In the genomic region with DNA sequence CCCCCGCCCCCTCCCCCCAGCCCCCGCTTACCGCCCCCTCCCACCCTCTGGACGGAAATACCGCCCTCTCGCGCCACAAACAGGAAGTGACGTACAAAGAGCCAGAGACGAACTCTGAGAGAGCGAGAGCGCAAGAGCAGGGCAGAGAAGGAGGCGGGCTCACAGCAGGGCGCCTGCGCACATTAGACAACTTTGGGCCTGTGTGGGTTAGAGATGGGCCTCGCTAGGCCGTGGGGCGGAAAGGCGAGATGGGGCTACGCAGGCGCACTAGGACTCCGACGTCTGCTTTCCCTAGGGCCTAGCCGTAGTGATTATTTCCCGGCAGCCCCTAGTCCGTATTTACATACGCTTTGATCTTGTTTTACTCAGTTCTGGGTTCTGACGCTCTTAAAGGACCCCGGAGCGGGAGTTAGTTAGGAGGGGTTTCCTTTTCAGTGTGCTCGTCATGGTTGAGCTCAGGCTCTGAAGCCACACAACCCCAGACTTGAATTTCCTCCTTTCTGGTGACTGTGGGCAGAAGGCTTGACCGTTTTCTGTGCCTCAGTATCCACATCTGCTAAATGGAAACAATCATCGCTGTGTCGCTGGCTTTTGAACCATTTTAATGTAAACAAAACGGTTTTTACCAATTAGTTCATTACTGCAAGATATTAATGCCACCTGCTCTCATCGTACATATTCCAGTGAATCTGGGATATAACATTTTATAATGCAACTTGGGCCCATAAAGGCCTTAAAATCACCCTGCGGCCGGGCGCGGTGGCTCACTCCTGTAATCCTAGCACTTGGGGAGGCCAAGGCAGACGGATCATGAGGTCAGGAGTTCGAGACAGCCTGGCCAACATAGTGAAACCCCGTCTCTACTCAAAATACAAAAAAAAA, we compare ENCODE assay signal across 1 cellular context.
A peak's percentile ranks its signal among the peaks of the same experiment; 100 is the strongest.
TF ChIP-seq lines count a peak whose summit lies in the region.

No MANE protein-coding gene starts in this region.

TF ChIP-seq in K562, 482 proteins besides CTCF, POLR2A, EP300 and RAD21 (continued from another document and continues in another):
- TF ChIP-seq, protein P1, sequence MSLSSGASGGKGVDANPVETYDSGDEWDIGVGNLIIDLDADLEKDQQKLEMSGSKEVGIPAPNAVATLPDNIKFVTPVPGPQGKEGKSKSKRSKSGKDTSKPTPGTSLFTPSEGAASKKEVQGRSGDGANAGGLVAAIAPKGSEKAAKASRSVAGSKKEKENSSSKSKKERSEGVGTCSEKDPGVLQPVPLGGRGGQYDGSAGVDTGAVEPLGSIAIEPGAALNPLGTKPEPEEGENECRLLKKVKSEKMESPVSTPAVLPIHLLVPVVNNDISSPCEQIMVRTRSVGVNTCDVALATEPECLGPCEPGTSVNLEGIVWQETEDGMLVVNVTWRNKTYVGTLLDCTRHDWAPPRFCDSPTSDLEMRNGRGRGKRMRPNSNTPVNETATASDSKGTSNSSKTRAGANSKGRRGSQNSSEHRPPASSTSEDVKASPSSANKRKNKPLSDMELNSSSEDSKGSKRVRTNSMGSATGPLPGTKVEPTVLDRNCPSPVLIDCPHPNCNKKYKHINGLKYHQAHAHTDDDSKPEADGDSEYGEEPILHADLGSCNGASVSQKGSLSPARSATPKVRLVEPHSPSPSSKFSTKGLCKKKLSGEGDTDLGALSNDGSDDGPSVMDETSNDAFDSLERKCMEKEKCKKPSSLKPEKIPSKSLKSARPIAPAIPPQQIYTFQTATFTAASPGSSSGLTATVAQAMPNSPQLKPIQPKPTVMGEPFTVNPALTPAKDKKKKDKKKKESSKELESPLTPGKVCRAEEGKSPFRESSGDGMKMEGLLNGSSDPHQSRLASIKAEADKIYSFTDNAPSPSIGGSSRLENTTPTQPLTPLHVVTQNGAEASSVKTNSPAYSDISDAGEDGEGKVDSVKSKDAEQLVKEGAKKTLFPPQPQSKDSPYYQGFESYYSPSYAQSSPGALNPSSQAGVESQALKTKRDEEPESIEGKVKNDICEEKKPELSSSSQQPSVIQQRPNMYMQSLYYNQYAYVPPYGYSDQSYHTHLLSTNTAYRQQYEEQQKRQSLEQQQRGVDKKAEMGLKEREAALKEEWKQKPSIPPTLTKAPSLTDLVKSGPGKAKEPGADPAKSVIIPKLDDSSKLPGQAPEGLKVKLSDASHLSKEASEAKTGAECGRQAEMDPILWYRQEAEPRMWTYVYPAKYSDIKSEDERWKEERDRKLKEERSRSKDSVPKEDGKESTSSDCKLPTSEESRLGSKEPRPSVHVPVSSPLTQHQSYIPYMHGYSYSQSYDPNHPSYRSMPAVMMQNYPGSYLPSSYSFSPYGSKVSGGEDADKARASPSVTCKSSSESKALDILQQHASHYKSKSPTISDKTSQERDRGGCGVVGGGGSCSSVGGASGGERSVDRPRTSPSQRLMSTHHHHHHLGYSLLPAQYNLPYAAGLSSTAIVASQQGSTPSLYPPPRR (CRISPR knock-in tag; IDR thresholded peaks at IDR 0.05; ENCODE audit: borderline replicate concordance): no peak
- TF ChIP-seq, protein P2, sequence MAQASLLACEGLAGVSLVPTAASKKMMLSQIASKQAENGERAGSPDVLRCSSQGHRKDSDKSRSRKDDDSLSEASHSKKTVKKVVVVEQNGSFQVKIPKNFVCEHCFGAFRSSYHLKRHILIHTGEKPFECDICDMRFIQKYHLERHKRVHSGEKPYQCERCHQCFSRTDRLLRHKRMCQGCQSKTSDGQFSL (CRISPR knock-in tag; IDR thresholded peaks at IDR 0.05): no peak
- TF ChIP-seq, protein P2 (tag; IDR thresholded peaks at IDR 0.05): 0 out of 4 replicates have a peak, but pooled peaks of 1 of the 2 experiments have one; percentile 75
- TF ChIP-seq ZFP1 (CRISPR knock-in tag; IDR thresholded peaks at IDR 0.05): peak; percentile 22; the same call in 1 of the 2 replicates
- TF ChIP-seq, protein P3, sequence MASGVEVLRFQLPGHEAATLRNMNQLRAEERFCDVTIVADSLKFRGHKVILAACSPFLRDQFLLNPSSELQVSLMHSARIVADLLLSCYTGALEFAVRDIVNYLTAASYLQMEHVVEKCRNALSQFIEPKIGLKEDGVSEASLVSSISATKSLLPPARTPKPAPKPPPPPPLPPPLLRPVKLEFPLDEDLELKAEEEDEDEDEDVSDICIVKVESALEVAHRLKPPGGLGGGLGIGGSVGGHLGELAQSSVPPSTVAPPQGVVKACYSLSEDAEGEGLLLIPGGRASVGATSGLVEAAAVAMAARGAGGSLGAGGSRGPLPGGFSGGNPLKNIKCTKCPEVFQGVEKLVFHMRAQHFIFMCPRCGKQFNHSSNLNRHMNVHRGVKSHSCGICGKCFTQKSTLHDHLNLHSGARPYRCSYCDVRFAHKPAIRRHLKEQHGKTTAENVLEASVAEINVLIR (CRISPR knock-in tag; IDR thresholded peaks at IDR 0.05): peak; percentile 58; the same call in 1 of the 2 replicates
- 0 out of 2 replicates have a peak, but pooled peaks have one; percentile 59 for TF ChIP-seq MTA1 (IDR thresholded peaks at IDR 0.05; ENCODE audit: borderline replicate concordance)
- TF ChIP-seq SAFB2 (IDR thresholded peaks at IDR 0.05; ENCODE audit: borderline replicate concordance, low read depth, low read length, severe bottlenecking): no peak
- TF ChIP-seq SPI1 (IDR thresholded peaks at IDR 0.05; ENCODE audit: borderline replicate concordance, low read depth, low read length): peak; percentile 80; the same call in 1 of the 2 replicates
- TF ChIP-seq POLR2AphosphoS5 (IDR thresholded peaks at IDR 0.05; ENCODE audit: control insufficient read depth, insufficient read depth, low read depth, low read length): peak; percentile 34; the same call in 1 of the 2 replicates
- peak; percentile 33 for TF ChIP-seq CXXC5 (CRISPR knock-in tag; IDR thresholded peaks at IDR 0.05)
- TF ChIP-seq, protein P4, sequence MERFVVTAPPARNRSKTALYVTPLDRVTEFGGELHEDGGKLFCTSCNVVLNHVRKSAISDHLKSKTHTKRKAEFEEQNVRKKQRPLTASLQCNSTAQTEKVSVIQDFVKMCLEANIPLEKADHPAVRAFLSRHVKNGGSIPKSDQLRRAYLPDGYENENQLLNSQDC (CRISPR knock-in tag; IDR thresholded peaks at IDR 0.05): no peak
- no peak for TF ChIP-seq NR4A1 (CRISPR knock-in tag; IDR thresholded peaks at IDR 0.05)
- 0 out of 2 replicates have a peak, but pooled peaks have one; percentile 44 for TF ChIP-seq NR4A1 (tag; IDR thresholded peaks at IDR 0.05)
- TF ChIP-seq ESRRA (IDR thresholded peaks at IDR 0.05; ENCODE audit: borderline replicate concordance, low read depth): no peak
- no peak for TF ChIP-seq ZNF717 (CRISPR knock-in tag; IDR thresholded peaks at IDR 0.05)
- no peak for TF ChIP-seq ZZZ3 (IDR thresholded peaks at IDR 0.05)
- TF ChIP-seq, protein P5, sequence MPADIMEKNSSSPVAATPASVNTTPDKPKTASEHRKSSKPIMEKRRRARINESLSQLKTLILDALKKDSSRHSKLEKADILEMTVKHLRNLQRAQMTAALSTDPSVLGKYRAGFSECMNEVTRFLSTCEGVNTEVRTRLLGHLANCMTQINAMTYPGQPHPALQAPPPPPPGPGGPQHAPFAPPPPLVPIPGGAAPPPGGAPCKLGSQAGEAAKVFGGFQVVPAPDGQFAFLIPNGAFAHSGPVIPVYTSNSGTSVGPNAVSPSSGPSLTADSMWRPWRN (IDR thresholded peaks at IDR 0.05; ENCODE audit: low read depth): no peak
- TF ChIP-seq SRF (CRISPR knock-in tag; IDR thresholded peaks at IDR 0.05): no peak
- TF ChIP-seq, protein P6, sequence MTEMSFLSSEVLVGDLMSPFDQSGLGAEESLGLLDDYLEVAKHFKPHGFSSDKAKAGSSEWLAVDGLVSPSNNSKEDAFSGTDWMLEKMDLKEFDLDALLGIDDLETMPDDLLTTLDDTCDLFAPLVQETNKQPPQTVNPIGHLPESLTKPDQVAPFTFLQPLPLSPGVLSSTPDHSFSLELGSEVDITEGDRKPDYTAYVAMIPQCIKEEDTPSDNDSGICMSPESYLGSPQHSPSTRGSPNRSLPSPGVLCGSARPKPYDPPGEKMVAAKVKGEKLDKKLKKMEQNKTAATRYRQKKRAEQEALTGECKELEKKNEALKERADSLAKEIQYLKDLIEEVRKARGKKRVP (CRISPR knock-in tag; IDR thresholded peaks at IDR 0.05): no peak
- no peak for TF ChIP-seq ZNF217 (CRISPR knock-in tag; IDR thresholded peaks at IDR 0.05)
- TF ChIP-seq ZNF551 (CRISPR knock-in tag; IDR thresholded peaks at IDR 0.05): no peak
- no peak for TF ChIP-seq RBM15 (IDR thresholded peaks at IDR 0.05; ENCODE audit: insufficient read depth, low read length)
- TF ChIP-seq GTF2F1 (IDR thresholded peaks at IDR 0.05; ENCODE audit: low read depth, low read length): no peak; the same call in 1 of the 2 replicates
- TF ChIP-seq, protein P7, sequence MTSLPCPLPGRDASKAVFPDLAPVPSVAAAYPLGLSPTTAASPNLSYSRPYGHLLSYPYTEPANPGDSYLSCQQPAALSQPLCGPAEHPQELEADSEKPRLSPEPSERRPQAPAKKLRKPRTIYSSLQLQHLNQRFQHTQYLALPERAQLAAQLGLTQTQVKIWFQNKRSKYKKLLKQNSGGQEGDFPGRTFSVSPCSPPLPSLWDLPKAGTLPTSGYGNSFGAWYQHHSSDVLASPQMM (CRISPR knock-in tag; IDR thresholded peaks at IDR 0.05): no peak
- 0 out of 2 replicates have a peak, but pooled peaks have one; percentile 31 for TF ChIP-seq DMBX1 (CRISPR knock-in tag; IDR thresholded peaks at IDR 0.05; ENCODE audit: borderline replicate concordance)
- TF ChIP-seq, protein P8, sequence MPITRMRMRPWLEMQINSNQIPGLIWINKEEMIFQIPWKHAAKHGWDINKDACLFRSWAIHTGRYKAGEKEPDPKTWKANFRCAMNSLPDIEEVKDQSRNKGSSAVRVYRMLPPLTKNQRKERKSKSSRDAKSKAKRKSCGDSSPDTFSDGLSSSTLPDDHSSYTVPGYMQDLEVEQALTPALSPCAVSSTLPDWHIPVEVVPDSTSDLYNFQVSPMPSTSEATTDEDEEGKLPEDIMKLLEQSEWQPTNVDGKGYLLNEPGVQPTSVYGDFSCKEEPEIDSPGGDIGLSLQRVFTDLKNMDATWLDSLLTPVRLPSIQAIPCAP (CRISPR knock-in tag; IDR thresholded peaks at IDR 0.05; ENCODE audit: borderline replicate concordance): no peak
- no peak for TF ChIP-seq ELF4 (CRISPR knock-in tag; IDR thresholded peaks at IDR 0.05)
- TF ChIP-seq POLR2AphosphoS2 (IDR thresholded peaks at IDR 0.05; ENCODE audit: low read length): no peak
- no peak for TF ChIP-seq SREBF2 (CRISPR knock-in tag; IDR thresholded peaks at IDR 0.05)
- TF ChIP-seq SIX5 (IDR thresholded peaks at IDR 0.05; ENCODE audit: borderline replicate concordance in 1 of 2, insufficient read depth in 1 of 2, low read depth in 1 of 2, low read length in 2 of 2): no peak
- peak; percentile 62; the same call in 1 of the 2 replicates for TF ChIP-seq FOXK1 (CRISPR knock-in tag; IDR thresholded peaks at IDR 0.05; ENCODE audit: borderline replicate concordance)
- TF ChIP-seq, protein P9, sequence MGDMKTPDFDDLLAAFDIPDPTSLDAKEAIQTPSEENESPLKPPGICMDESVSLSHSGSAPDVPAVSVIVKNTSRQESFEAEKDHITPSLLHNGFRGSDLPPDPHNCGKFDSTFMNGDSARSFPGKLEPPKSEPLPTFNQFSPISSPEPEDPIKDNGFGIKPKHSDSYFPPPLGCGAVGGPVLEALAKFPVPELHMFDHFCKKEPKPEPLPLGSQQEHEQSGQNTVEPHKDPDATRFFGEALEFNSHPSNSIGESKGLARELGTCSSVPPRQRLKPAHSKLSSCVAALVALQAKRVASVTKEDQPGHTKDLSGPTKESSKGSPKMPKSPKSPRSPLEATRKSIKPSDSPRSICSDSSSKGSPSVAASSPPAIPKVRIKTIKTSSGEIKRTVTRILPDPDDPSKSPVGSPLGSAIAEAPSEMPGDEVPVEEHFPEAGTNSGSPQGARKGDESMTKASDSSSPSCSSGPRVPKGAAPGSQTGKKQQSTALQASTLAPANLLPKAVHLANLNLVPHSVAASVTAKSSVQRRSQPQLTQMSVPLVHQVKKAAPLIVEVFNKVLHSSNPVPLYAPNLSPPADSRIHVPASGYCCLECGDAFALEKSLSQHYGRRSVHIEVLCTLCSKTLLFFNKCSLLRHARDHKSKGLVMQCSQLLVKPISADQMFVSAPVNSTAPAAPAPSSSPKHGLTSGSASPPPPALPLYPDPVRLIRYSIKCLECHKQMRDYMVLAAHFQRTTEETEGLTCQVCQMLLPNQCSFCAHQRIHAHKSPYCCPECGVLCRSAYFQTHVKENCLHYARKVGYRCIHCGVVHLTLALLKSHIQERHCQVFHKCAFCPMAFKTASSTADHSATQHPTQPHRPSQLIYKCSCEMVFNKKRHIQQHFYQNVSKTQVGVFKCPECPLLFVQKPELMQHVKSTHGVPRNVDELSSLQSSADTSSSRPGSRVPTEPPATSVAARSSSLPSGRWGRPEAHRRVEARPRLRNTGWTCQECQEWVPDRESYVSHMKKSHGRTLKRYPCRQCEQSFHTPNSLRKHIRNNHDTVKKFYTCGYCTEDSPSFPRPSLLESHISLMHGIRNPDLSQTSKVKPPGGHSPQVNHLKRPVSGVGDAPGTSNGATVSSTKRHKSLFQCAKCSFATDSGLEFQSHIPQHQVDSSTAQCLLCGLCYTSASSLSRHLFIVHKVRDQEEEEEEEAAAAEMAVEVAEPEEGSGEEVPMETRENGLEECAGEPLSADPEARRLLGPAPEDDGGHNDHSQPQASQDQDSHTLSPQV (IDR thresholded peaks at IDR 0.05): peak; percentile 75
- TF ChIP-seq POLR3A (IDR thresholded peaks at IDR 0.05; ENCODE audit: borderline replicate concordance, extremely low read depth, insufficient read depth, insufficient read length): no peak
- TF ChIP-seq TOE1 (IDR thresholded peaks at IDR 0.05; ENCODE audit: borderline replicate concordance): peak; percentile 16; the same call in 1 of the 2 replicates
- no peak for TF ChIP-seq TOE1 (CRISPR knock-in tag; IDR thresholded peaks at IDR 0.05; ENCODE audit: borderline replicate concordance, low read depth)
- TF ChIP-seq RAD51 (IDR thresholded peaks at IDR 0.05; ENCODE audit: borderline replicate concordance, low read depth): no peak; the same call in 1 of the 2 replicates
- no peak for TF ChIP-seq NR1H2 (CRISPR knock-in tag; IDR thresholded peaks at IDR 0.05)
- peak; percentile 32; the same call in 1 of the 2 replicates for TF ChIP-seq L3MBTL2 (IDR thresholded peaks at IDR 0.05)
- TF ChIP-seq, protein P10, sequence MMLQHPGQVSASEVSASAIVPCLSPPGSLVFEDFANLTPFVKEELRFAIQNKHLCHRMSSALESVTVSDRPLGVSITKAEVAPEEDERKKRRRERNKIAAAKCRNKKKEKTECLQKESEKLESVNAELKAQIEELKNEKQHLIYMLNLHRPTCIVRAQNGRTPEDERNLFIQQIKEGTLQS (IDR thresholded peaks at IDR 0.05): no peak
- TF ChIP-seq, protein P10 (CRISPR knock-in tag; conservative IDR thresholded peaks at IDR 0.05): 0 out of 2 replicates have a peak, but pooled peaks have one; percentile 51
- TF ChIP-seq, protein P11, sequence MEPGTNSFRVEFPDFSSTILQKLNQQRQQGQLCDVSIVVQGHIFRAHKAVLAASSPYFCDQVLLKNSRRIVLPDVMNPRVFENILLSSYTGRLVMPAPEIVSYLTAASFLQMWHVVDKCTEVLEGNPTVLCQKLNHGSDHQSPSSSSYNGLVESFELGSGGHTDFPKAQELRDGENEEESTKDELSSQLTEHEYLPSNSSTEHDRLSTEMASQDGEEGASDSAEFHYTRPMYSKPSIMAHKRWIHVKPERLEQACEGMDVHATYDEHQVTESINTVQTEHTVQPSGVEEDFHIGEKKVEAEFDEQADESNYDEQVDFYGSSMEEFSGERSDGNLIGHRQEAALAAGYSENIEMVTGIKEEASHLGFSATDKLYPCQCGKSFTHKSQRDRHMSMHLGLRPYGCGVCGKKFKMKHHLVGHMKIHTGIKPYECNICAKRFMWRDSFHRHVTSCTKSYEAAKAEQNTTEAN (CRISPR knock-in tag; IDR thresholded peaks at IDR 0.05): no peak
- TF ChIP-seq BRD9 (IDR thresholded peaks at IDR 0.05; ENCODE audit: low read depth, partially characterized antibody): peak; percentile 83
